9 cellular contexts compared by ENCODE assay signal in genomic region chr19:18504886-18505610, GRCh38. TPM values are rescaled to one million over a fixed set of nuclear protein-coding genes. Genes with fewer than 3 reads are reported as not detected.
A peak's percentile ranks its signal among the peaks of the same experiment; 100 is the strongest.
DNase-seq lines count a peak whose midpoint lies in the region; ATAC-seq, FAIRE-seq and TF ChIP-seq lines count a peak whose summit lies in the region.
"Had no signal": no experiment of that assay in that cellular context is flagged by ENCODE, and none has a peak within 500 bp of the region (broad histone marks: within the 10 kb centered on the region; RNA-seq: fewer than 3 reads in every experiment).

No MANE protein-coding gene starts in this region.

- H3K9me3 ChIP-seq in body of pancreas: no peaks in the 10 kb centered on the region
- no peaks in the 10 kb centered on the region for H3K9me3 ChIP-seq in muscle layer of colon (ENCODE audit: low read length)

- H3K27ac ChIP-seq in body of pancreas (peak overlapping the region; percentile 18 to 69 (median 46)), muscle layer of colon (ENCODE audit: low read depth, low read length) (peak overlapping the region; percentile 31)

- H3K4me3 ChIP-seq in body of pancreas (no peak overlapping the region), muscle layer of colon (ENCODE audit: low read depth in 1 of 2, low read length in 2 of 2) (no peak overlapping the region)

- no peak for FAIRE-seq in D721Med (lab: Jason Lieb, UNC)
- FAIRE-seq: TTC549 had no signal

- H3K4me1 ChIP-seq in body of pancreas (peaks cover 98% of the 10 kb centered on the region), muscle layer of colon (ENCODE audit: insufficient read depth, low read length) (peaks cover 97% of the 10 kb centered on the region)

- 48 to 61% methylated on average over 7 to 8 of the region's 8 CpGs for WGBS in body of pancreas, 2 donors

- ATAC-seq in body of pancreas (no peak), GM19328 (IDR thresholded peaks at IDR 0.05; ENCODE audit: unreplicated experiment) (no peak), GM21529 (IDR thresholded peaks at IDR 0.05; ENCODE audit: unreplicated experiment) (no peak), HG02759 (IDR thresholded peaks at IDR 0.05; ENCODE audit: unreplicated experiment) (no peak)

- DNase-seq in stimulated activated CD4-positive, alpha-beta T cell treated with anti-CD3 and anti-CD28 coated beads, Interleukin-1b, Interleukin-23, amount 100 ng/mL, for 48 hours: peak; percentile 36
- no peak for DNase-seq in stimulated activated CD4-positive, alpha-beta T cell treated with anti-CD3 and anti-CD28 coated beads, Interleukin-2, amount 100 ng/mL, for 48 hours
- DNase-seq in body of pancreas (no peak), D721Med (ENCODE audit: insufficient read length, low spot score) (no peak)

- no peak for TF ChIP-seq POLR2A in body of pancreas (IDR thresholded peaks at IDR 0.05)

- intact Hi-C loops in body of pancreas (cut with DNase I): no loop called here

- TF ChIP-seq CTCF in body of pancreas (IDR thresholded peaks at IDR 0.05) (no peak), D721Med (IDR thresholded peaks at IDR 0.05; ENCODE audit: insufficient read depth, missing control alignments) (no peak)

- H3K36me3 ChIP-seq in body of pancreas (replicated peaks in 1 of 2; ENCODE audit: insufficient read depth in 1 of 2, low read depth in 2 of 2): no peaks in the 10 kb centered on the region
- no peaks in the 10 kb centered on the region for H3K36me3 ChIP-seq in muscle layer of colon (ENCODE audit: insufficient read depth, low read length)

- no peak overlapping the region for H3K9ac ChIP-seq in muscle layer of colon (ENCODE audit: low read length)

- no peaks in the 10 kb centered on the region for H3K27me3 ChIP-seq in body of pancreas
- H3K27me3 ChIP-seq in muscle layer of colon (ENCODE audit: control insufficient read depth in 1 of 2, insufficient read depth in 2 of 2, low read length in 2 of 2): no peaks in the 10 kb centered on the region

RNA-seq across cellular contexts. Expression of gene ELL, which starts 16.8 kb away (rescaled TPM):
- total RNA-seq in body of pancreas: 10 to 100 TPM; 12.5 to 14.2 TPM

RNA-seq across cellular contexts. Expression of gene FKBP8, which starts 38.3 kb away (rescaled TPM):
- 100 to 1,000 TPM; 235 to 247 TPM for total RNA-seq in body of pancreas

RNA-seq across cellular contexts. Expression of gene KXD1, which starts 52.6 kb away (rescaled TPM):
- 10 to 100 TPM; 62.6 to 71.1 TPM for total RNA-seq in body of pancreas
